In genomic region chr3:7750296-7750695, GRCh38 we compare ENCODE assay signal across 6 cellular contexts.
"Had no signal": no experiment of that assay in that cellular context is flagged by ENCODE, and none has a peak within 500 bp of the region (broad histone marks: within the 10 kb centered on the region; RNA-seq: fewer than 3 reads in every experiment).

No MANE protein-coding gene starts in this region.

- H3K4me1 ChIP-seq: HAP-1 had no signal

- H3K9me3 ChIP-seq: HAP-1 had no signal

- H3K4me3 ChIP-seq: GM23248, HAP-1 had no signal

- DNase-seq: GM23248, GOT3, H7, HFFc6 had no signal

- H3K27ac ChIP-seq: GM23248, HL-60 had no signal

- H3K36me3 ChIP-seq: HAP-1 had no signal
